In genomic region chr7:92706563-92706962, GRCh38 we compare ENCODE assay signal across 18 cellular contexts.
DNase-seq lines count a peak whose midpoint lies in the region; ATAC-seq and TF ChIP-seq lines count a peak whose summit lies in the region.
"Had no signal": no experiment of that assay in that cellular context is flagged by ENCODE, and none has a peak within 500 bp of the region (broad histone marks: within the 10 kb centered on the region; RNA-seq: fewer than 3 reads in every experiment).

No MANE protein-coding gene starts in this region.

- H3K27me3 Mint-ChIP-seq in activated naive CD4-positive, alpha-beta T cell treated with anti-CD3 and anti-CD28 coated beads for 36 hours (ENCODE audit: low read depth), result no peaks in the 10 kb centered on the region
- H3K27me3 Mint-ChIP-seq in activated T-helper 17 cell treated with anti-CD3 and anti-CD28 coated beads, Interleukin-2, amount 50 U/mL, for 72 hours, result no peaks in the 10 kb centered on the region
- no peaks in the 10 kb centered on the region for H3K27me3 Mint-ChIP-seq in chondrocyte (ENCODE audit: low read depth)
- no peaks in the 10 kb centered on the region for H3K27me3 Mint-ChIP-seq in stimulated activated naive CD8-positive, alpha-beta T cell treated with anti-CD3 and anti-CD28 coated beads, Interleukin-15, amount 100 ng/mL, for 72 hours

- peaks cover 2% of the 10 kb centered on the region for H3K9me3 Mint-ChIP-seq in activated naive CD4-positive, alpha-beta T cell treated with anti-CD3 and anti-CD28 coated beads for 36 hours
- no peaks in the 10 kb centered on the region for H3K9me3 Mint-ChIP-seq in activated T-helper 17 cell treated with anti-CD3 and anti-CD28 coated beads, Interleukin-2, amount 50 U/mL, for 72 hours
- H3K9me3 Mint-ChIP-seq in chondrocyte (ENCODE audit: low read depth), result peaks cover 9% of the 10 kb centered on the region
- H3K9me3 Mint-ChIP-seq in stimulated activated naive CD8-positive, alpha-beta T cell treated with anti-CD3 and anti-CD28 coated beads, Interleukin-15, amount 100 ng/mL, for 72 hours, result no peaks in the 10 kb centered on the region

- DNase-seq in activated naive CD4-positive, alpha-beta T cell treated with anti-CD3 and anti-CD28 coated beads for 36 hours, result no peak
- no peak for DNase-seq in activated naive CD4-positive, alpha-beta T cell treated with Interleukin-2 at 50 U/mL for 16 hours
- DNase-seq in chondrocyte (ENCODE audit: low spot score), result no peak
- DNase-seq in stimulated activated naive CD8-positive, alpha-beta T cell treated with anti-CD3 and anti-CD28 coated beads, Interleukin-15, amount 100 ng/mL, for 72 hours, result no peak
- no peak for DNase-seq in ecto neural progenitor cell (ENCODE audit: low spot score)
- DNase-seq: COR-L47, EL, GM23248, KG1, NCI-H1092, NCI-H2107, NCI-H69, OCI-M1, RPMI8226, SIG-M5 had no signal

- CTCF ChIA-PET in activated naive CD4-positive, alpha-beta T cell treated with anti-CD3 and anti-CD28 coated beads for 36 hours (lab: Charles Lee), result interaction anchor here (0.6 to 1.9 kb wide), 3 partner anchors 85 to 198 kb away, joined by 3 to 4 read pairs (median 3); no protein-coding TSS in a partner anchor

- intact Hi-C loops in activated naive CD4-positive, alpha-beta T cell treated with anti-CD3 and anti-CD28 coated beads for 36 hours (cut with micrococcal nuclease), result loop anchor here (5.0 kb wide), 1 partner anchor 411 kb away; the partner anchor contains the start of gene SAMD9

- no peak for TF ChIP-seq CTCF in chondrocyte (IDR thresholded peaks at IDR 0.05)

- H3K4me1 Mint-ChIP-seq in activated naive CD4-positive, alpha-beta T cell treated with anti-CD3 and anti-CD28 coated beads for 36 hours (ENCODE audit: low read depth), result peaks cover 52% of the 10 kb centered on the region
- peaks cover 49% of the 10 kb centered on the region for H3K4me1 Mint-ChIP-seq in activated T-helper 17 cell treated with anti-CD3 and anti-CD28 coated beads, Interleukin-2, amount 50 U/mL, for 72 hours
- peaks cover 47% of the 10 kb centered on the region for H3K4me1 Mint-ChIP-seq in chondrocyte (ENCODE audit: low read depth)
- peaks cover 40% of the 10 kb centered on the region for H3K4me1 Mint-ChIP-seq in stimulated activated naive CD8-positive, alpha-beta T cell treated with anti-CD3 and anti-CD28 coated beads, Interleukin-15, amount 100 ng/mL, for 72 hours

- ATAC-seq in activated T-helper 17 cell treated with anti-CD3 and anti-CD28 coated beads, Interleukin-2, amount 50 U/mL, for 72 hours (replicated peaks), result peak; percentile 56
- ATAC-seq in stimulated activated naive CD8-positive, alpha-beta T cell treated with anti-CD3 and anti-CD28 coated beads, Interleukin-15, amount 100 ng/mL, for 72 hours, result peak; percentile 45
- ATAC-seq in HG03520 (IDR thresholded peaks at IDR 0.05; ENCODE audit: unreplicated experiment), result no peak
- ATAC-seq: HCT116 had no signal

- no peak overlapping the region for H3K4me3 Mint-ChIP-seq in activated naive CD4-positive, alpha-beta T cell treated with anti-CD3 and anti-CD28 coated beads for 36 hours
- peak overlapping the region; percentile 44 for H3K4me3 Mint-ChIP-seq in activated T-helper 17 cell treated with anti-CD3 and anti-CD28 coated beads, Interleukin-2, amount 50 U/mL, for 72 hours
- no peak overlapping the region for H3K4me3 Mint-ChIP-seq in chondrocyte (ENCODE audit: unreplicated experiment)
- H3K4me3 Mint-ChIP-seq in stimulated activated naive CD8-positive, alpha-beta T cell treated with anti-CD3 and anti-CD28 coated beads, Interleukin-15, amount 100 ng/mL, for 72 hours, result peak overlapping the region in 1 of 2 donors; percentile 19

- H3K36me3 Mint-ChIP-seq in activated naive CD4-positive, alpha-beta T cell treated with anti-CD3 and anti-CD28 coated beads for 36 hours (ENCODE audit: low read depth), result peaks cover 35% of the 10 kb centered on the region
- H3K36me3 Mint-ChIP-seq in activated T-helper 17 cell treated with anti-CD3 and anti-CD28 coated beads, Interleukin-2, amount 50 U/mL, for 72 hours (ENCODE audit: low read depth), result peaks cover 73% of the 10 kb centered on the region
- peaks cover 22% of the 10 kb centered on the region for H3K36me3 Mint-ChIP-seq in chondrocyte (ENCODE audit: low read depth)

- peak overlapping the region; percentile 88 for H3K27ac Mint-ChIP-seq in activated naive CD4-positive, alpha-beta T cell treated with anti-CD3 and anti-CD28 coated beads for 36 hours
- H3K27ac Mint-ChIP-seq in activated T-helper 17 cell treated with anti-CD3 and anti-CD28 coated beads, Interleukin-2, amount 50 U/mL, for 72 hours, result peak overlapping the region; percentile 97
- H3K27ac Mint-ChIP-seq in chondrocyte (ENCODE audit: unreplicated experiment), result peak overlapping the region; percentile 45
- H3K27ac Mint-ChIP-seq in stimulated activated naive CD8-positive, alpha-beta T cell treated with anti-CD3 and anti-CD28 coated beads, Interleukin-15, amount 100 ng/mL, for 72 hours, result no peak overlapping the region

Comparison
In these comparisons a context has a peak if more than half of its experiments do, and no peak if none do; other contexts are left out.
1. H3K27ac Mint-ChIP-seq: peak in activated naive CD4-positive, alpha-beta T cell treated with anti-CD3 and anti-CD28 coated beads for 36 hours (single experiment), activated T-helper 17 cell treated with anti-CD3 and anti-CD28 coated beads, Interleukin-2, amount 50 U/mL, for 72 hours (single experiment) and chondrocyte (single experiment); none in stimulated activated naive CD8-positive, alpha-beta T cell treated with anti-CD3 and anti-CD28 coated beads, Interleukin-15, amount 100 ng/mL, for 72 hours (0 of 2).